17 cellular contexts compared by ENCODE assay signal in the genomic region with DNA sequence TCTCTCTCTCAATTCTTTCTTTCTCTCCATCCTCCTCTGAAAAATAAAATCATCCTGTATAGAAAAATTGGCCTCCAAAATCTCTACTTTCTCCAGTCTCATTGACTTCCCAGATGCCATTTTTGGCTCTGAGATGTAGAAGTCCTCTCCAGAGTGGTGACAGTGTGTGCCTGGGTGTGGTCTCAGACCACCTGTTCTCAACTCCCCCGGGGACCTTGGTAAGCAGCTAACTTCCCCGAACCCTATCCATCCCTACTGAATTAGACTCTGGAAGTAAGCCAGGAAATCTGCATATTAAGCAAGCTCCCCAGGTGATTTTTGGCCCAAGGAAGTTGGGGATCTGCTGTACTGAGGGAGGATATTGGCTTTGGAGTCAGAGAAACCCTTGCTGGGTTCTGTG.
"Had no signal": no experiment of that assay in that cellular context is flagged by ENCODE, and none has a peak within 500 bp of the region (broad histone marks: within the 10 kb centered on the region; RNA-seq: fewer than 3 reads in every experiment).

No MANE protein-coding gene starts in this region.

- H3K27ac ChIP-seq: ascending aorta, coronary artery, prostate gland, right atrium auricular region, thyroid gland had no signal

- H3K9me3 ChIP-seq: ascending aorta, prostate gland, thyroid gland had no signal

- H3K4me1 Mint-ChIP-seq: activated CD4-positive, alpha-beta T cell treated with anti-CD3 and anti-CD28 coated beads, Interleukin-2, amount 10 ng/mL, durations not matched to agents 24 days and 14 days; neural crest cell had no signal

- H3K4me1 ChIP-seq: ascending aorta, prostate gland, right atrium auricular region, thyroid gland had no signal

- H3K4me3 Mint-ChIP-seq: activated CD4-positive, alpha-beta T cell treated with anti-CD3 and anti-CD28 coated beads, Interleukin-2, amount 10 ng/mL, durations not matched to agents 24 days and 14 days; neural crest cell had no signal

- H3K36me3 ChIP-seq: ascending aorta, prostate gland, right atrium auricular region, thyroid gland had no signal

- H3K4me3 ChIP-seq: ascending aorta, coronary artery, prostate gland, right atrium auricular region, thyroid gland had no signal

- H3K27ac Mint-ChIP-seq: activated CD4-positive, alpha-beta T cell treated with anti-CD3 and anti-CD28 coated beads, Interleukin-2, amount 10 ng/mL, durations not matched to agents 24 days and 14 days had no signal

- DNase-seq: activated CD4-positive, alpha-beta T cell treated with anti-CD3 and anti-CD28 coated beads, Interleukin-2, amount 10 ng/mL, durations not matched to agents 24 days and 14 days; activated CD8-positive, alpha-beta memory T cell treated with anti-CD3 and anti-CD28 coated beads, Interleukin-2, amount 50 U/mL, for 48 hours; activated effector memory CD4-positive, alpha-beta T cell treated with Interleukin-2 at 50 U/mL for 16 hours; activated naive CD4-positive, alpha-beta T cell treated with anti-CD3 and anti-CD28 coated beads, Interleukin-2, amount 50 U/mL, for 16 hours; activated T-cell treated with anti-CD3 and anti-CD28 coated beads, Interleukin-2, amount 50 U/mL, for 48 hours; erythroblast; foreskin melanocyte; glutamatergic neuron; hypothalamus; stimulated activated CD4-positive, alpha-beta T cell treated with anti-CD3 and anti-CD28 coated beads, Interleukin-2, amount 100 ng/mL, for 24 hours; stimulated activated naive CD4-positive, alpha-beta T cell treated with Interleukin-2 at 50 U/mL for 16 hours; thyroid gland had no signal

- H3K27me3 ChIP-seq: ascending aorta, right atrium auricular region, thyroid gland had no signal

- H3K9me3 Mint-ChIP-seq: activated CD4-positive, alpha-beta T cell treated with anti-CD3 and anti-CD28 coated beads, Interleukin-2, amount 10 ng/mL, durations not matched to agents 24 days and 14 days had no signal
